In the genomic region with DNA sequence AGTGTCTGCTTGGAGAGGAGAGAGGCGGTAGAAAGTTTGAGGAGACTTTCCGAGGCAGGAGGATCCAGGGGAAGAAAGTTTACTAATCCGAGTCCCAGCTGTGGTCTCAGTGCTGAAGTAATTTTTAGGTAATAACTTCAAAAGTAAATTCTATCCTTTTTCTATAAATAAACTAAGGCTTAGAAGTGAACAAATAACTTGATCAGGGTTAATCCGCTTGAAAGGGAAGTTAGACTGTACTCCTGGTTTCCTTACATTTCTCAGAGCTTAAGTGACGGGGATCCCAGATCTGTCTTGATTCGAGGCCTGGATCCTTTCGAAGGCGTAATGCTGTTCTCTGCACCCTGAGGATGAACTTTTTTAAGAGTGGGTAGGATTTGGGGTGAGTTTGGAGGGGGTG, we compare ENCODE assay signal across 9 cellular contexts. TPM values are rescaled to one million over a fixed set of nuclear protein-coding genes. Genes with fewer than 3 reads are reported as not detected.
DNase-seq lines count a peak whose midpoint lies in the region; ATAC-seq and TF ChIP-seq lines count a peak whose summit lies in the region.
"Had no signal": no experiment of that assay in that cellular context is flagged by ENCODE, and none has a peak within 500 bp of the region (broad histone marks: within the 10 kb centered on the region; RNA-seq: fewer than 3 reads in every experiment).

No MANE protein-coding gene starts in this region.

- no peaks in the 10 kb centered on the region for H3K36me3 ChIP-seq in KMS-11 (ENCODE audit: insufficient read depth)

- H3K4me3 ChIP-seq in AG10803 (ENCODE audit: low read length) (peak overlapping the region; percentile 97), KMS-11 (IDR thresholded peaks at IDR 0.05; ENCODE audit: insufficient read depth, low read depth, low read length) (no peak overlapping the region)

- H3K27me3 Mint-ChIP-seq in chondrocyte (ENCODE audit: low read depth): no peaks in the 10 kb centered on the region
- no peaks in the 10 kb centered on the region for H3K27me3 Mint-ChIP-seq in naive B cell

- H3K4me3 Mint-ChIP-seq in chondrocyte (ENCODE audit: unreplicated experiment): peak overlapping the region; percentile 95
- H3K4me3 Mint-ChIP-seq in naive B cell: peak overlapping the region; percentile 88 to 99 (median 92)

- no peak for DNase-seq in AG10803 (ENCODE audit: low read depth)
- DNase-seq in chondrocyte (ENCODE audit: low spot score): no peak
- DNase-seq in naive B cell: no peak
- no peak for DNase-seq in stimulated activated CD4-positive, alpha-beta T cell treated with anti-CD3 and anti-CD28 coated beads, Interleukin-2, amount 100 ng/mL, for 24 hours
- DNase-seq: NCI-H2029 treated with DMSO at 0.1 percent for 48 hours had no signal

- peak overlapping the region; percentile 80 for H3K4me2 ChIP-seq in KMS-11

- peak overlapping the region; percentile 96; the same call in 1 of the 2 replicates for H3K9ac ChIP-seq in KMS-11

- peaks cover 37% of the 10 kb centered on the region for H3K79me2 ChIP-seq in KMS-11 (ENCODE audit: insufficient read depth, low read depth)

- ATAC-seq in naive B cell (ENCODE audit: low read depth in 2 of 2) (no peak), GM18867 (IDR thresholded peaks at IDR 0.05; ENCODE audit: unreplicated experiment) (no peak), GM18858 (IDR thresholded peaks at IDR 0.05; ENCODE audit: unreplicated experiment) (no peak), GM18511 (IDR thresholded peaks at IDR 0.05; ENCODE audit: unreplicated experiment) (no peak)

- peak overlapping the region; percentile 90 for H3K27ac Mint-ChIP-seq in chondrocyte (ENCODE audit: unreplicated experiment)
- H3K27ac Mint-ChIP-seq in naive B cell: peak overlapping the region in 2 of 6 donors; percentile 94 to 100

- H3K9me3 Mint-ChIP-seq in chondrocyte (ENCODE audit: low read depth) (no peaks in the 10 kb centered on the region), naive B cell (no peaks in the 10 kb centered on the region)

- no peak overlapping the region for H3K27ac ChIP-seq in KMS-11

- no peaks in the 10 kb centered on the region for H3K27me3 ChIP-seq in KMS-11 (ENCODE audit: insufficient read depth, low read depth)

- H3K4me1 ChIP-seq in KMS-11 (ENCODE audit: low read depth, poor library complexity, severe bottlenecking): peaks cover 22% of the 10 kb centered on the region

- no peaks in the 10 kb centered on the region for H3K36me3 Mint-ChIP-seq in chondrocyte (ENCODE audit: low read depth)
- H3K36me3 Mint-ChIP-seq in naive B cell: peaks cover 0 to 7% of the 10 kb centered on the region in 2 donors

- TF ChIP-seq CTCF in AG10803 (conservative IDR thresholded peaks at IDR 0.05; ENCODE audit: low read length) (no peak), KMS-11 (conservative IDR thresholded peaks at IDR 0.05; ENCODE audit: low read depth, low read length) (no peak), chondrocyte (IDR thresholded peaks at IDR 0.05) (no peak)

- H3K4me1 Mint-ChIP-seq in chondrocyte (ENCODE audit: low read depth): peaks cover 46% of the 10 kb centered on the region
- H3K4me1 Mint-ChIP-seq in naive B cell: peaks cover 51 to 63% (median 58%) of the 10 kb centered on the region in 3 donors

- H4K20me1 ChIP-seq in KMS-11 (ENCODE audit: insufficient read depth): no peaks in the 10 kb centered on the region

- no peak overlapping the region for H2AFZ ChIP-seq in KMS-11 (ENCODE audit: low read depth)

RNA-seq across cellular contexts. Expression of gene STK35, which starts 2.6 kb away (rescaled TPM):
- 13.7 to 16.0 TPM (median 14.5 TPM) in 3 replicates for total RNA-seq in chondrocyte
- 1 to 10 TPM; 3.3 to 8.7 (median 5.7) TPM for polyA plus RNA-seq in naive B cell (ENCODE audit: low read depth in 6 of 6)
